Comparison of ENCODE assay signal across 23 cellular contexts in the genomic region with DNA sequence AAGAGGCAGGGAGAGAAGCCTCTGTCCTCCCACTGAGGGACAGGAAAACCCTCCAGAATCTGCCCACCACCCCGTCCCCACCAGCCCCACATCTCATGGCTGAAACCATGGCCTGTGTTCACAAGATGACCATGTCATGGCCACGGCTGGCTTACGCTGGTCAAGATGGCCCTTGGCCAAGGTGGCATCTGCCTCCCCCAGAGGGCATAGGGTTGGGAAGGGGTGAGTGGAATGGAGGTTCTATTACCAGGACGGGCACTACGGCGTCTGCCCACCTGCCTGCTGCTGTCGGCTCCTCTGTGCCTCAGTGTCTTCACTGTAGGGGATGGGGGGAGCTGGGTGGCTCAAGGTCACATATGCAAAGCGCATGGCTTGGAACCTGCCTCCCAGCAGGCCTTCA.
"Had no signal": no experiment of that assay in that cellular context is flagged by ENCODE, and none has a peak within 500 bp of the region (broad histone marks: within the 10 kb centered on the region; RNA-seq: fewer than 3 reads in every experiment).

No MANE protein-coding gene starts in this region.

- H3K4me2 ChIP-seq: smooth muscle cell had no signal

- H3K27me3 ChIP-seq: neutrophil, ovary, tibial artery, upper lobe of left lung had no signal

- H3K9me3 Mint-ChIP-seq: dendritic cell treated with granulocyte-macrophage colony-stimulating factor and Interleukin-4, amounts not matched to agents 40 ng/mL and 50 ng/mL, for 4 days; effector memory CD8-positive, alpha-beta T cell; nephron; stimulated activated memory B cell treated with anti-CD40 and anti-IgM and Interleukin-4, amounts not matched to agents 10 μg/mL and 1 μg/mL and 100 μg/mL, for 72 hours; stimulated activated naive CD8-positive, alpha-beta T cell treated with anti-CD3 and anti-CD28 coated beads, Interleukin-15, Interleukin-2, amounts not matched to agents 100 ng/mL and 50 ng/mL, for 24 hours had no signal

- H3K4me3 ChIP-seq: esophagus muscularis mucosa, gastrocnemius medialis, heart right ventricle, left lung, lower lobe of right lung, ovary, smooth muscle cell, tibial artery, upper lobe of left lung had no signal

- H3K4me3 Mint-ChIP-seq: dendritic cell treated with granulocyte-macrophage colony-stimulating factor and Interleukin-4, amounts not matched to agents 40 ng/mL and 50 ng/mL, for 4 days; effector memory CD8-positive, alpha-beta T cell; memory B cell; nephron; stimulated activated memory B cell treated with anti-CD40 and anti-IgM and Interleukin-4, amounts not matched to agents 10 μg/mL and 1 μg/mL and 100 μg/mL, for 72 hours; stimulated activated naive CD8-positive, alpha-beta T cell treated with anti-CD3 and anti-CD28 coated beads, Interleukin-15, Interleukin-2, amounts not matched to agents 100 ng/mL and 50 ng/mL, for 24 hours had no signal

- H3K27me3 Mint-ChIP-seq: memory B cell; naive B cell; stimulated activated memory B cell treated with anti-CD40 and anti-IgM and Interleukin-4, amounts not matched to agents 10 μg/mL and 1 μg/mL and 100 μg/mL, for 72 hours had no signal

- DNase-seq: central memory CD4-positive, alpha-beta T cell; effector memory CD8-positive, alpha-beta T cell; gastrocnemius medialis; heart right ventricle; lower lobe of right lung; midbrain; naive B cell; ovary; stimulated activated CD4-positive, alpha-beta T cell treated with anti-CD3 and anti-CD28 coated beads, Interleukin-4, amount 100 ng/mL, for 1 hour; stimulated activated CD8-positive, alpha-beta memory T cell treated with anti-CD3 and anti-CD28 coated beads, Interleukin-4, amount 100 ng/mL, for 48 hours; tibial artery; upper lobe of left lung had no signal

- H3K27ac ChIP-seq: epithelial cell of prostate, gastrocnemius medialis, heart right ventricle, left lung, lower lobe of right lung, neutrophil, ovary, tibial artery, upper lobe of left lung had no signal

- H3K36me3 ChIP-seq: gastrocnemius medialis, ovary had no signal

- ATAC-seq: effector memory CD8-positive, alpha-beta T cell; gastrocnemius medialis; heart right ventricle; left lung; lower lobe of right lung; right cardiac atrium; stimulated activated memory B cell treated with anti-CD40 and anti-IgM and Interleukin-4, amounts not matched to agents 10 μg/mL and 1 μg/mL and 100 μg/mL, for 72 hours had no signal

- H3K27ac Mint-ChIP-seq: dendritic cell treated with granulocyte-macrophage colony-stimulating factor and Interleukin-4, amounts not matched to agents 40 ng/mL and 50 ng/mL, for 4 days; effector memory CD8-positive, alpha-beta T cell; memory B cell; stimulated activated memory B cell treated with anti-CD40 and anti-IgM and Interleukin-4, amounts not matched to agents 10 μg/mL and 1 μg/mL and 100 μg/mL, for 72 hours; stimulated activated naive CD8-positive, alpha-beta T cell treated with anti-CD3 and anti-CD28 coated beads, Interleukin-15, Interleukin-2, amounts not matched to agents 100 ng/mL and 50 ng/mL, for 24 hours had no signal

- H3K9me3 ChIP-seq: esophagus muscularis mucosa, gastrocnemius medialis, heart right ventricle, left lung, lower lobe of right lung, neutrophil, ovary, tibial artery, upper lobe of left lung had no signal

- H3K4me1 ChIP-seq: gastrocnemius medialis had no signal
